Comparison of ENCODE assay signal across 9 cellular contexts in genomic region chr19:12364391-12365093, GRCh38. TPM values are rescaled to one million over a fixed set of nuclear protein-coding genes. Genes with fewer than 3 reads are reported as not detected.
DNase-seq lines count a peak whose midpoint lies in the region; ATAC-seq, FAIRE-seq and TF ChIP-seq lines count a peak whose summit lies in the region.
"Had no signal": no experiment of that assay in that cellular context is flagged by ENCODE, and none has a peak within 500 bp of the region (broad histone marks: within the 10 kb centered on the region; RNA-seq: fewer than 3 reads in every experiment).

No MANE protein-coding gene starts in this region.

- H3K36me3 ChIP-seq in neutrophil = no peaks in the 10 kb centered on the region

- H3K27ac ChIP-seq in neutrophil = no peak overlapping the region
- no peak overlapping the region for H3K27ac ChIP-seq in foreskin keratinocyte

- FAIRE-seq in frontal cortex (lab: Jason Lieb, UNC) = no peak

- peak; percentile 51 for DNase-seq in AG20443 (ENCODE audit: low spot score)
- DNase-seq in HFF-Myc (ENCODE audit: extremely low read depth, low read depth) = no peak
- DNase-seq in activated T-cell treated with anti-CD3 and anti-CD28 coated beads, Interleukin-2, amount 50 U/mL, for 1 hour = peak; percentile 20
- peak; percentile 23 to 39 for DNase-seq in frontal cortex (ENCODE audit: low spot score in 2 of 2)
- no peak for DNase-seq in GM19238 (ENCODE audit: insufficient read length, low spot score)
- DNase-seq in SKM-1 treated with dmso at 0.1 percent for 144 hours (lab: John Stamatoyannopoulos, UW; ENCODE audit: unreplicated experiment) = no peak
- no peak for DNase-seq in foreskin keratinocyte

- no peak for ATAC-seq in foreskin keratinocyte
- ATAC-seq: HCT116 had no signal

- no peak for TF ChIP-seq CTCF in HFF-Myc (IDR thresholded peaks at IDR 0.05; ENCODE audit: low read depth, low read length, missing control alignments)
- no peak for TF ChIP-seq CTCF in neutrophil (IDR thresholded peaks at IDR 0.05)
- TF ChIP-seq CTCF in foreskin keratinocyte (conservative IDR thresholded peaks at IDR 0.05) = no peak

- H3K4me1 ChIP-seq in neutrophil (ENCODE audit: control insufficient read depth in 1 of 2, insufficient read depth in 1 of 2, low read depth in 1 of 2, low read length in 1 of 2) (peaks cover 11 to 14% of the 10 kb centered on the region in 2 experiments), foreskin keratinocyte (no peaks in the 10 kb centered on the region)

- H3K27me3 ChIP-seq in neutrophil = peaks cover 13% of the 10 kb centered on the region
- no peaks in the 10 kb centered on the region for H3K27me3 ChIP-seq in foreskin keratinocyte

- peak overlapping the region; percentile 46 for H3K4me3 ChIP-seq in HFF-Myc (replicated peaks; ENCODE audit: low read depth, low read length)
- H3K4me3 ChIP-seq in neutrophil (ENCODE audit: low read depth in 1 of 2, low read length in 1 of 2) = peak overlapping the region; percentile 61 to 64

- no peaks in the 10 kb centered on the region for H3K9me3 ChIP-seq in neutrophil

RNA-seq across cellular contexts. Expression of gene ZNF442, which starts 0.9 kb away (rescaled TPM):
- total RNA-seq in frontal cortex = 4.9 TPM
- 0.78 and 0.99 TPM in 2 replicates for total RNA-seq in foreskin keratinocyte
- polyA plus RNA-seq in foreskin keratinocyte = 0.16 and 0.29 TPM in 2 replicates

RNA-seq across cellular contexts. Expression of gene ZNF563, which starts 31.1 kb away (rescaled TPM):
- total RNA-seq in frontal cortex (0.82 TPM), foreskin keratinocyte (3.4 and 4.4 TPM in 2 replicates)
- polyA plus RNA-seq in foreskin keratinocyte = 1.6 and 2.5 TPM in 2 replicates

RNA-seq across cellular contexts. Expression of gene ZNF799, which starts 36.5 kb away (rescaled TPM):
- total RNA-seq in frontal cortex = 7.3 TPM
- 3.1 and 3.2 TPM in 2 replicates for total RNA-seq in foreskin keratinocyte
- polyA plus RNA-seq in foreskin keratinocyte = 1.4 and 1.8 TPM in 2 replicates

Comparison
In these comparisons a context has a peak if more than half of its experiments do, and no peak if none do; other contexts are left out.
1. DNase-seq: peak in AG20443 (single experiment), activated T-cell treated with anti-CD3 and anti-CD28 coated beads, Interleukin-2, amount 50 U/mL, for 1 hour (single experiment) and frontal cortex (2 of 2); none in HFF-Myc (single experiment), GM19238 (single experiment), SKM-1 treated with dmso at 0.1 percent for 144 hours (single experiment) and foreskin keratinocyte (0 of 2).